Comparison of ENCODE assay signal across 8 cellular contexts in the genomic region with DNA sequence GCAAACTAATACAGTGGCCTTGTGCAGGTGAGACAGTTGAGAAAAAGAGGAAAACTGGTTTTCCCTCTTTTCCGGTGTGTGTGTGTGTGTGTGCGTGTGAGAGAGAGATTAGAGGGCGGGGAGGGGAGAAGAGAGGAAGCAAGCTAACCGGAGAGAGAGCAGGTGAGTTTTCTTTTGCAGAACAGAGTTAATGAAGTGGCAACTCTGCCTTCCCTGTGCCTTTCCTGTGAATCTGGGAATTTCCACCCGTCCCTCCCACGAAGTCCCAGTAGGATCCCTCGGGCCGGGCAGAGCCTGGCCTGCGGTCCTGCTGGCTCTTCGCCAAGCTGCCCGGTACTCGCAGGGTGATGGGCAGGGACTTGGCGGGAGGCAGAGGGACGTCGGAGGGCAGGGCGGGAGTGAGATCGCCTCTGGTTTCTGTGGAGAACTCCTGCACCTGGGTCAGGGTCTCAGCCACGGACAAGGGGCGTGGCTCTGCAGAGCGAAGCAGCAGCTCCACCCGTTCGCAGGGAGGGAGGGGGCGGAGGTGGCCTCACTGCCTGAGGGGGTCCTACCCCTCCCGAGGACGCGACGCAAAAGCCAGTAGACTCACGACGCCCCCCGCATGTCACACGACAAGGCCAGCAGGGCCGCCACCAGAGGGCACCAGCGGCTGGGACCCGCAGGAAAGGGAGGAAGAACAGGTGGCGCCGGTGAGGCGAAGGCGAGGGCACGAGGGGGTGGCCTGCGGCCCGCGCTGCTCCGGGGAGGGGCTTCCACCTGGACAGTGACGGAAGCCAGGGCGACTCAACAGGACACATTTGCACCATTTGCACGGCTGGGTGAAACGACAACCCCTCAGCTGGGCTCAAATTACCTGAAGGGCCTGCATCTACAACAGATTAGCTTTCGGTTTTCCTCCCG. TPM values are rescaled to one million over a fixed set of nuclear protein-coding genes. Genes with fewer than 3 reads are reported as not detected.
DNase-seq lines count a peak whose midpoint lies in the region; ATAC-seq and TF ChIP-seq lines count a peak whose summit lies in the region.

No MANE protein-coding gene starts in this region.

- no peak for ATAC-seq in GM21526 (IDR thresholded peaks at IDR 0.05; ENCODE audit: low FRiP score, unreplicated experiment)

- H3K4me3 ChIP-seq in OCI-LY7 (ENCODE audit: low read depth, low read length, poor library complexity, severe bottlenecking) (no peak overlapping the region), foreskin fibroblast (ENCODE audit: low read depth in 1 of 2, low read length in 2 of 2) (peak overlapping the region; percentile 40 to 50), neutrophil (ENCODE audit: low read depth in 1 of 2, low read length in 1 of 2) (peak overlapping the region; percentile 63 to 69), thymus (ENCODE audit: low read length) (peak overlapping the region; percentile 39)

- BruUV-seq in OCI-LY7 (replicated peaks; lab: Mats Ljungman, UMichigan), result no TSS peak

- H3K4me1 ChIP-seq in OCI-LY7 (ENCODE audit: insufficient read depth, low read length, poor library complexity, severe bottlenecking), result no peaks in the 10 kb centered on the region
- H3K4me1 ChIP-seq in neutrophil (ENCODE audit: control insufficient read depth in 1 of 2, insufficient read depth in 1 of 2, low read depth in 1 of 2, low read length in 1 of 2), result peaks cover 18 to 20% of the 10 kb centered on the region in 2 experiments
- peaks cover 5% of the 10 kb centered on the region for H3K4me1 ChIP-seq in thymus (ENCODE audit: control insufficient read depth, insufficient read depth, low read length)

- 6% methylated on average over 49 of the region's 49 CpGs for WGBS in thymus

- H3K36me3 ChIP-seq in OCI-LY7 (ENCODE audit: insufficient read depth, low read length) (no peaks in the 10 kb centered on the region), neutrophil (no peaks in the 10 kb centered on the region), thymus (ENCODE audit: control insufficient read depth, insufficient read depth) (no peaks in the 10 kb centered on the region)

- H3K9me3 ChIP-seq in OCI-LY7 (ENCODE audit: low read length) (no peaks in the 10 kb centered on the region), neutrophil (no peaks in the 10 kb centered on the region), thymus (ENCODE audit: control insufficient read depth) (no peaks in the 10 kb centered on the region)

- no peaks in the 10 kb centered on the region for H3K9me2 ChIP-seq in OCI-LY7 (ENCODE audit: insufficient read depth, low read length)

- H3K79me2 ChIP-seq in OCI-LY7 (ENCODE audit: insufficient read depth, low read depth, low read length), result no peaks in the 10 kb centered on the region

- TF ChIP-seq CTCF in OCI-LY7 (conservative IDR thresholded peaks at IDR 0.05; ENCODE audit: low read length) (peak; percentile 84), foreskin fibroblast (IDR thresholded peaks at IDR 0.05; ENCODE audit: low read depth, low read length) (peak; percentile 70), neutrophil (IDR thresholded peaks at IDR 0.05) (no peak)

- in situ Hi-C loops in G401 (cut with HindIII; ENCODE audit: low sequenced_read_pairs), result no loop called here

- peak; percentile 55 for DNase-seq in G401 (ENCODE audit: low spot score)
- DNase-seq in HT1080 (ENCODE audit: low read depth), result peak; percentile 56
- peak; percentile 49 for DNase-seq in OCI-LY7 (ENCODE audit: low spot score)
- DNase-seq in activated T-helper 1 cell treated with Interleukin-2 at 50 U/mL for 16 hours (ENCODE audit: low read depth), result peak; percentile 49
- peak in 1 of 2 donors; percentile 58 for DNase-seq in foreskin fibroblast

- H3K27ac ChIP-seq in OCI-LY7 (ENCODE audit: low read depth, low read length, poor library complexity, severe bottlenecking) (no peak overlapping the region), neutrophil (peak overlapping the region; percentile 37), thymus (ENCODE audit: low read depth) (no peak overlapping the region)

- intact Hi-C loops in OCI-LY7 (cut with micrococcal nuclease; ENCODE audit: unreplicated experiment), result loop anchor here (2.0 to 10.0 kb wide), 2 partner anchors 171 to 193 kb away; no protein-coding TSS in a partner anchor

- H4K20me1 ChIP-seq in OCI-LY7 (ENCODE audit: insufficient read depth, low read length), result no peaks in the 10 kb centered on the region

- H2AFZ ChIP-seq in OCI-LY7 (ENCODE audit: low read length), result peak overlapping the region; percentile 68; the same call in 1 of the 2 replicates

- POLR2A ChIA-PET in OCI-LY7 (lab: Charles Lee), result interaction anchor here (0.6 to 0.8 kb wide), 2 partner anchors 13 to 18 kb away, joined by 3 read pairs; no protein-coding TSS in a partner anchor

- H3K27me3 ChIP-seq in neutrophil, result peaks cover 4% of the 10 kb centered on the region
- H3K27me3 ChIP-seq in thymus (ENCODE audit: control insufficient read depth, insufficient read depth), result no peaks in the 10 kb centered on the region

- CTCF ChIA-PET in OCI-LY7 (lab: Charles Lee; ENCODE audit: unreplicated experiment), result no interaction called here

- H3K4me2 ChIP-seq in OCI-LY7 (ENCODE audit: low read length), result peak overlapping the region; percentile 44; the same call in 1 of the 2 replicates

RNA-seq across cellular contexts. Expression of a gene that starts 51.2 kb away (rescaled TPM):
- 0.31 and 1.9 TPM in 2 replicates for total RNA-seq in G401 (2014; rRNA removed; shearing (Covaris generic))
- 6.3 and 8.2 TPM in 2 replicates for total RNA-seq in HT1080 (2014; rRNA removed; shearing (Covaris generic))
- 10.1 and 15.4 TPM in 2 replicates for polyA plus RNA-seq in HT1080 (2015; cell fraction: cytosol; rRNA removed)
- 5.3 and 5.8 TPM in 2 replicates for polyA plus RNA-seq in HT1080 (2015; cell fraction: nucleus; rRNA removed)
- not detected in 2 replicates for total RNA-seq in OCI-LY7 (2014; rRNA removed; shearing (Covaris generic))
- total RNA-seq in OCI-LY7 (2022), result not detected in 2 replicates
- polyA plus RNA-seq in thymus, result 1.4 TPM

RNA-seq across cellular contexts. Expression of a gene that starts 59.2 kb away (rescaled TPM):
- total RNA-seq in G401 (2014; rRNA removed; shearing (Covaris generic)), result 28.2 and 28.8 TPM in 2 replicates
- 21.1 and 28.3 TPM in 2 replicates for total RNA-seq in HT1080 (2014; rRNA removed; shearing (Covaris generic))
- polyA plus RNA-seq in HT1080 (2015; cell fraction: cytosol; rRNA removed), result 16.3 and 19.3 TPM in 2 replicates
- polyA plus RNA-seq in HT1080 (2015; cell fraction: nucleus; rRNA removed), result 5.0 and 6.8 TPM in 2 replicates
- 11.9 and 17.3 TPM in 2 replicates for total RNA-seq in OCI-LY7 (2014; rRNA removed; shearing (Covaris generic))
- total RNA-seq in OCI-LY7 (2022), result 31.1 and 32.4 TPM in 2 replicates
- polyA plus RNA-seq in thymus, result 17.2 TPM
